Comparison of ENCODE assay signal across 24 cellular contexts in the genomic region with DNA sequence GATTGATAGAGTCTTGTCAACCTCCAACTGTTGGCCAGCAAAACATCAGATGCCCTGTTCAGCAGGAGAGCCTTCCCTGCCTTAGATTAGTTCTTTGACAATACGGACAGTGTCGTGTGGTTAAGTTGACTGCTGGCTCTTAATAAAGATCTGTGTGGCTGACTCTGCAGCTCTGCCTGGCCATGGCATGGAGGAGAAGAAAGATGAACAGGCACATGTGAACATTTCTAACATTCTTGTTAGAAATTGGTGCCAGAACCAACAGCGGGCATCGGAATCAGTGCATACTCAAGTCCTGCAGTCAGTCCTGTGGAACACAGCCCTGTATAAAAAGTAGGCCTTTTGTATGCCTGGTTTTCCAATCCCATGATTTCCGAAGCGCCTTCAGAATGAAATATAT.
DNase-seq lines count a peak whose midpoint lies in the region; ATAC-seq, FAIRE-seq and TF ChIP-seq lines count a peak whose summit lies in the region.
"Had no signal": no experiment of that assay in that cellular context is flagged by ENCODE, and none has a peak within 500 bp of the region (broad histone marks: within the 10 kb centered on the region; RNA-seq: fewer than 3 reads in every experiment).

No MANE protein-coding gene starts in this region.

- no peaks in the 10 kb centered on the region for H3K9me3 ChIP-seq in SJCRH30 (replicated peaks)
- H3K9me3 ChIP-seq: A549, Caco-2 had no signal

- H3K27ac ChIP-seq in GM23338 (ENCODE audit: low read depth) (no peak overlapping the region), SJCRH30 (no peak overlapping the region)
- H3K27ac ChIP-seq: 22Rv1; A549; BLaER1 treated with 17β-estradiol and CSF1 and Interleukin-3, amounts not matched to agents 10 nM and 100 nM; C4-2B had no signal

- no peaks in the 10 kb centered on the region for H3K36me3 Mint-ChIP-seq in GM23338 (ENCODE audit: low read depth)
- H3K36me3 Mint-ChIP-seq: CD8-positive, alpha-beta T cell had no signal

- H3K4me3 Mint-ChIP-seq in GM23338 = no peak overlapping the region
- H3K4me3 Mint-ChIP-seq: B cell; CD4-positive, alpha-beta T cell; CD8-positive, alpha-beta T cell had no signal

- H3K36me3 ChIP-seq in GM23338 (ENCODE audit: insufficient read depth) = no peaks in the 10 kb centered on the region
- no peaks in the 10 kb centered on the region for H3K36me3 ChIP-seq in SJCRH30
- H3K36me3 ChIP-seq: BLaER1 treated with 17β-estradiol and CSF1 and Interleukin-3, amounts not matched to agents 10 nM and 100 nM had no signal

- H4K20me1 ChIP-seq in GM23338 (replicated peaks; ENCODE audit: insufficient read depth) = no peaks in the 10 kb centered on the region
- H4K20me1 ChIP-seq: BLaER1 treated with 17β-estradiol and CSF1 and Interleukin-3, amounts not matched to agents 10 nM and 100 nM had no signal

- H3K9me2 ChIP-seq in GM23338 (ENCODE audit: insufficient read depth) = no peaks in the 10 kb centered on the region; the same call in 1 of the 2 replicates

- no peak overlapping the region for H3K27ac Mint-ChIP-seq in GM23338
- H3K27ac Mint-ChIP-seq: B cell; CD4-positive, alpha-beta T cell; CD8-positive, alpha-beta T cell had no signal

- peaks cover 3% of the 10 kb centered on the region; the same call in 1 of the 3 replicates for H3K9me3 Mint-ChIP-seq in GM23338

- TF ChIP-seq CTCF in GM23338 (conservative IDR thresholded peaks at IDR 0.05; ENCODE audit: low read depth in 2 of 2) = no peak

- H3K4me1 ChIP-seq in GM23338 (ENCODE audit: insufficient read depth) (no peaks in the 10 kb centered on the region), SJCRH30 (no peaks in the 10 kb centered on the region)
- H3K4me1 ChIP-seq: A549, Caco-2 had no signal

- no peak for TF ChIP-seq POLR2A in GM12891 (IDR thresholded peaks at IDR 0.05; ENCODE audit: low read depth, low read length)

- FAIRE-seq in GM12891 (lab: Jason Lieb, UNC) = no peak
- FAIRE-seq: A549, D721Med, GM12878, GM19239 had no signal

- DNase-seq in GM23338 (ENCODE audit: low spot score) = no peak
- DNase-seq in SJCRH30 = peak; percentile 9
- DNase-seq in myocyte (ENCODE audit: low read depth) = peak; percentile 86
- peak; percentile 24 for DNase-seq in skeletal muscle cell (ENCODE audit: low read depth)
- no peak for DNase-seq in GM12891 (ENCODE audit: insufficient read length, low spot score)
- no peak for DNase-seq in DMS79 treated with DMSO at 0.1 percent for 48 hours (lab: John Stamatoyannopoulos, UW)
- DNase-seq in putamen (ENCODE audit: low spot score) = no peak
- DNase-seq: AML-193; Caco-2; Calu3; CD4-positive, alpha-beta T cell; CD8-positive, alpha-beta T cell; DND-41; EL; GDM1 had no signal

- ATAC-seq in GM23338 (no peak), HG03571 (IDR thresholded peaks at IDR 0.05; ENCODE audit: unreplicated experiment) (no peak)
- ATAC-seq: A549; CD8-positive, alpha-beta T cell; GM12878 had no signal

- no peaks in the 10 kb centered on the region for H3F3A ChIP-seq in GM23338 (replicated peaks; ENCODE audit: low read depth)

- H3K27me3 Mint-ChIP-seq in GM23338 (ENCODE audit: insufficient read depth, low read depth, poor library complexity) = no peaks in the 10 kb centered on the region
- H3K27me3 Mint-ChIP-seq: B cell; CD4-positive, alpha-beta T cell had no signal

- H2AFZ ChIP-seq in GM23338 = peak overlapping the region; percentile 39; the same call in 1 of the 2 replicates

- H3K27me3 ChIP-seq in GM23338 (ENCODE audit: insufficient read depth) = no peaks in the 10 kb centered on the region
- H3K27me3 ChIP-seq in SJCRH30 = no peaks in the 10 kb centered on the region
- H3K27me3 ChIP-seq: BLaER1 treated with 17β-estradiol and CSF1 and Interleukin-3, amounts not matched to agents 10 nM and 100 nM had no signal

- H3K4me2 ChIP-seq in GM23338 = no peak overlapping the region
- H3K4me2 ChIP-seq: A549; BLaER1 treated with 17β-estradiol and CSF1 and Interleukin-3, amounts not matched to agents 10 nM and 100 nM had no signal

- H3K4me3 ChIP-seq in GM23338 = no peak overlapping the region
- no peak overlapping the region for H3K4me3 ChIP-seq in SJCRH30
- no peak overlapping the region for H3K4me3 ChIP-seq in skeletal muscle cell (ENCODE audit: low read depth, low read length)
- H3K4me3 ChIP-seq: A549; BLaER1 treated with 17β-estradiol and CSF1 and Interleukin-3, amounts not matched to agents 10 nM and 100 nM; GM12878 had no signal

- H3K79me2 ChIP-seq in GM23338 (replicated peaks; ENCODE audit: insufficient read depth) = no peaks in the 10 kb centered on the region

- H3K4me1 Mint-ChIP-seq in GM23338 = no peaks in the 10 kb centered on the region
- H3K4me1 Mint-ChIP-seq: B cell had no signal

TF ChIP-seq in GM23338, 12 proteins besides CTCF, POLR2A, EP300 and RAD21 (continues in another document):
- TF ChIP-seq ETS1 (IDR thresholded peaks at IDR 0.05) (no peak), JUNB (IDR thresholded peaks at IDR 0.05; ENCODE audit: unreplicated experiment) (no peak), ZNF114 (CRISPR knock-in tag; IDR thresholded peaks at IDR 0.05) (no peak), POLR2AphosphoS5 (IDR thresholded peaks at IDR 0.05; ENCODE audit: low read depth) (no peak), STAT1 (IDR thresholded peaks at IDR 0.05; ENCODE audit: unreplicated experiment) (no peak), NANOG (IDR thresholded peaks at IDR 0.05; ENCODE audit: borderline replicate concordance) (no peak), ZNF331 (CRISPR knock-in tag; IDR thresholded peaks at IDR 0.05; ENCODE audit: low read depth) (no peak), EZH2phosphoT487 (IDR thresholded peaks at IDR 0.05; ENCODE audit: unreplicated experiment) (no peak)

TF ChIP-seq in GM12891, 5 proteins besides CTCF, POLR2A, EP300 and RAD21:
- TF ChIP-seq POLR2AphosphoS5 (IDR thresholded peaks at IDR 0.05; ENCODE audit: low read depth, low read length) (no peak), POU2F2 (IDR thresholded peaks at IDR 0.05; ENCODE audit: low read depth, low read length) (no peak), SPI1 (IDR thresholded peaks at IDR 0.05; ENCODE audit: low read depth, low read length) (no peak), PAX5 (IDR thresholded peaks at IDR 0.05; ENCODE audit: insufficient read depth, low read length, severe bottlenecking) (no peak), TAF1 (IDR thresholded peaks at IDR 0.05; ENCODE audit: low read depth, low read length) (no peak)

Comparison
In these comparisons a context has a peak if more than half of its experiments do, and no peak if none do; other contexts are left out.
1. DNase-seq: peak in SJCRH30 (2 of 2), myocyte (single experiment) and skeletal muscle cell (single experiment); none in GM23338 (single experiment), GM12891 (single experiment), DMS79 treated with DMSO at 0.1 percent for 48 hours (single experiment) and putamen (single experiment).